In genomic region chr5:131206061-131206460, GRCh38 we compare ENCODE assay signal across 25 cellular contexts.
"Had no signal": no experiment of that assay in that cellular context is flagged by ENCODE, and none has a peak within 500 bp of the region (broad histone marks: within the 10 kb centered on the region; RNA-seq: fewer than 3 reads in every experiment).

No MANE protein-coding gene starts in this region.

- H2AFZ ChIP-seq: hepatocyte, neural progenitor cell had no signal

- FAIRE-seq: frontal cortex had no signal

- DNase-seq: activated CD4-positive, alpha-beta T cell treated with anti-CD3 and anti-CD28 coated beads for 36 hours; activated CD4-positive, alpha-beta T cell treated with anti-CD3 and anti-CD28 coated beads, Interleukin-2, amount 50 U/mL, for 48 hours; activated effector memory CD4-positive, alpha-beta T cell treated with anti-CD3 and anti-CD28 coated beads, Interleukin-2, amount 50 U/mL, for 16 hours; activated naive CD4-positive, alpha-beta T cell treated with anti-CD3 and anti-CD28 coated beads, Interleukin-2, amount 50 U/mL, for 16 hours; activated T-cell treated with anti-CD3 and anti-CD28 coated beads, Interleukin-2, amount 50 U/mL, for 72 hours; aorta; dorsolateral prefrontal cortex; effector memory CD8-positive, alpha-beta T cell; glutamatergic neuron; kidney glomerular epithelial cell; left ventricle myocardium inferior; midbrain; posterior cingulate gyrus; stimulated activated CD4-positive, alpha-beta T cell treated with anti-CD3 and anti-CD28 coated beads, Interleukin-15, amount 100 ng/mL, for 24 hours; stimulated activated naive CD4-positive, alpha-beta T cell; T-helper 9 cell; upper lobe of right lung had no signal

- H3K79me2 ChIP-seq: hepatocyte had no signal

- H3K27ac ChIP-seq: dorsolateral prefrontal cortex, esophagus muscularis mucosa, hepatocyte, left ventricle myocardium inferior, neural progenitor cell, thoracic aorta, upper lobe of right lung had no signal

- H3K4me2 ChIP-seq: hepatocyte, neural progenitor cell, smooth muscle cell had no signal

- H3K4me1 ChIP-seq: esophagus muscularis mucosa, left ventricle myocardium inferior had no signal

- H3K36me3 ChIP-seq: neural progenitor cell, thoracic aorta, upper lobe of right lung had no signal

- H3K27me3 Mint-ChIP-seq: activated CD4-positive, alpha-beta T cell treated with anti-CD3 and anti-CD28 coated beads for 36 hours; brain; effector memory CD8-positive, alpha-beta T cell had no signal

- H3K27me3 ChIP-seq: dorsolateral prefrontal cortex, esophagus muscularis mucosa, neural progenitor cell, upper lobe of right lung had no signal

- H3K27ac Mint-ChIP-seq: activated T-cell treated with anti-CD3 and anti-CD28 coated beads, Interleukin-2, amount 50 U/mL, for 72 hours; brain; neural progenitor cell had no signal

- H3K4me3 ChIP-seq: dorsolateral prefrontal cortex, esophagus muscularis mucosa, hepatocyte, left ventricle myocardium inferior, neural progenitor cell, smooth muscle cell, thoracic aorta, upper lobe of right lung had no signal

- H3K9me3 Mint-ChIP-seq: activated T-cell treated with anti-CD3 and anti-CD28 coated beads, Interleukin-2, amount 50 U/mL, for 72 hours; brain; effector memory CD8-positive, alpha-beta T cell; neural progenitor cell had no signal

- H3K4me3 Mint-ChIP-seq: activated CD4-positive, alpha-beta T cell treated with anti-CD3 and anti-CD28 coated beads for 36 hours; activated T-cell treated with anti-CD3 and anti-CD28 coated beads, Interleukin-2, amount 50 U/mL, for 72 hours; brain; effector memory CD8-positive, alpha-beta T cell; neural progenitor cell had no signal

- H3K9me3 ChIP-seq: esophagus muscularis mucosa, left ventricle myocardium inferior, thoracic aorta, upper lobe of right lung had no signal

- ATAC-seq: activated CD4-positive, alpha-beta T cell treated with anti-CD3 and anti-CD28 coated beads for 36 hours; activated T-cell treated with anti-CD3 and anti-CD28 coated beads, Interleukin-2, amount 50 U/mL, for 72 hours; effector memory CD8-positive, alpha-beta T cell; sciatic nerve; upper lobe of right lung had no signal
